7 cellular contexts compared by ENCODE assay signal in genomic region chr5:163437011-163437308, GRCh38. TPM values are rescaled to one million over a fixed set of nuclear protein-coding genes. Genes with fewer than 3 reads are reported as not detected.
DNase-seq lines count a peak whose midpoint lies in the region; TF ChIP-seq lines count a peak whose summit lies in the region.

No MANE protein-coding gene starts in this region.

- no peak for TF ChIP-seq POLR2A in stomach (IDR thresholded peaks at IDR 0.05)

- peaks cover 21% of the 10 kb centered on the region for H3K36me3 Mint-ChIP-seq in activated T-helper 1 cell treated with anti-CD3 and anti-CD28 coated beads, Interleukin-12 subunit alpha, Interleukin-12 subunit beta, Interleukin-2, Interleukin-4 antibody, amounts not matched to agents 30 ng/mL and 10 ng/mL and 1 ng/mL, durations not matched to agents 14 hours and 24 hours and 36 hours (ENCODE audit: low read depth)

- intact Hi-C loops in activated T-helper 1 cell treated with anti-CD3 and anti-CD28 coated beads, Interleukin-12 subunit alpha, Interleukin-12 subunit beta, Interleukin-2, Interleukin-4 antibody, amounts not matched to agents 30 ng/mL and 10 ng/mL and 1 ng/mL, durations not matched to agents 14 hours and 24 hours and 36 hours (cut with micrococcal nuclease) = loop anchor here (1.0 to 5.0 kb wide), 3 partner anchors 23 to 130 kb away; partner anchors contain the start of genes HMMR and NUDCD2
- intact Hi-C loops in stomach (cut with DNase I; ENCODE audit: low total_unique reads) = no loop called here

- no peaks in the 10 kb centered on the region for H3K9me3 Mint-ChIP-seq in activated T-helper 1 cell treated with anti-CD3 and anti-CD28 coated beads, Interleukin-12 subunit alpha, Interleukin-12 subunit beta, Interleukin-2, Interleukin-4 antibody, amounts not matched to agents 30 ng/mL and 10 ng/mL and 1 ng/mL, durations not matched to agents 14 hours and 24 hours and 36 hours

- peaks cover 0 to 14% (median 13%) of the 10 kb centered on the region in 4 donors for H3K36me3 ChIP-seq in stomach

- peaks cover 53% of the 10 kb centered on the region for H3K4me1 Mint-ChIP-seq in activated T-helper 1 cell treated with anti-CD3 and anti-CD28 coated beads, Interleukin-12 subunit alpha, Interleukin-12 subunit beta, Interleukin-2, Interleukin-4 antibody, amounts not matched to agents 30 ng/mL and 10 ng/mL and 1 ng/mL, durations not matched to agents 14 hours and 24 hours and 36 hours (ENCODE audit: low read depth)

- H3K27ac ChIP-seq in HL-60 (replicated peaks) = peak overlapping the region; percentile 61
- peak overlapping the region; percentile 78 to 95 (median 93) for H3K27ac ChIP-seq in stomach

- peaks cover 22 to 66% (median 37%) of the 10 kb centered on the region in 4 donors for H3K4me1 ChIP-seq in stomach

- H3K4me3 Mint-ChIP-seq in activated T-helper 1 cell treated with anti-CD3 and anti-CD28 coated beads, Interleukin-12 subunit alpha, Interleukin-12 subunit beta, Interleukin-2, Interleukin-4 antibody, amounts not matched to agents 30 ng/mL and 10 ng/mL and 1 ng/mL, durations not matched to agents 14 hours and 24 hours and 36 hours = peak overlapping the region; percentile 92

- 0 to 3% (median 2%) methylated on average over 6 of the region's 6 CpGs for WGBS in stomach, 5 donors

- TF ChIP-seq EP300 in stomach (IDR thresholded peaks at IDR 0.05) = no peak

- H3K27ac Mint-ChIP-seq in activated T-helper 1 cell treated with anti-CD3 and anti-CD28 coated beads, Interleukin-12 subunit alpha, Interleukin-12 subunit beta, Interleukin-2, Interleukin-4 antibody, amounts not matched to agents 30 ng/mL and 10 ng/mL and 1 ng/mL, durations not matched to agents 14 hours and 24 hours and 36 hours = peak overlapping the region; percentile 75

- TF ChIP-seq CTCF in HL-60 (IDR thresholded peaks at IDR 0.05; ENCODE audit: insufficient read depth, low read length) = no peak
- no peak for TF ChIP-seq CTCF in stomach (IDR thresholded peaks at IDR 0.05)

- H3K4me3 ChIP-seq in HL-60 (replicated peaks; ENCODE audit: insufficient read depth, low read length) = peak overlapping the region; percentile 74
- H3K4me3 ChIP-seq in iPS-18c (ENCODE audit: insufficient read depth, low read depth, low read length) = peak overlapping the region; percentile 43
- peak overlapping the region; percentile 65 to 88 (median 84) for H3K4me3 ChIP-seq in stomach

- H3K9me3 ChIP-seq in iPS-18c (ENCODE audit: control insufficient read depth, insufficient read depth, low read length) = no peaks in the 10 kb centered on the region
- H3K9me3 ChIP-seq in stomach = no peaks in the 10 kb centered on the region

- DNase-seq in HL-60 (ENCODE audit: low read depth in 1 of 2, low spot score in 1 of 2) (no peak), stomach (no peak), SIG-M5 treated with dmso at 0.1 percent for 504 hours (lab: John Stamatoyannopoulos, UW; ENCODE audit: unreplicated experiment) (no peak), NCI-H69 (lab: John Stamatoyannopoulos, UW) (no peak)
- no peak for DNase-seq in activated T-helper 1 cell treated with anti-CD3 and anti-CD28 coated beads, Interleukin-12 subunit alpha, Interleukin-12 subunit beta, Interleukin-2, Interleukin-4 antibody, amounts not matched to agents 30 ng/mL and 10 ng/mL and 1 ng/mL, durations not matched to agents 14 hours and 24 hours and 36 hours (ENCODE audit: low spot score)
- DNase-seq in effector CD4-positive, alpha-beta T cell = no peak

- peaks cover 10% of the 10 kb centered on the region for H3K27me3 Mint-ChIP-seq in activated T-helper 1 cell treated with anti-CD3 and anti-CD28 coated beads, Interleukin-12 subunit alpha, Interleukin-12 subunit beta, Interleukin-2, Interleukin-4 antibody, amounts not matched to agents 30 ng/mL and 10 ng/mL and 1 ng/mL, durations not matched to agents 14 hours and 24 hours and 36 hours (ENCODE audit: insufficient read depth)

- no peaks in the 10 kb centered on the region for H3K27me3 ChIP-seq in HL-60 (ENCODE audit: insufficient read depth, poor library complexity, severe bottlenecking)
- H3K27me3 ChIP-seq in stomach = no peaks in the 10 kb centered on the region

RNA-seq across cellular contexts. Expression of gene CCNG1, which starts 0.4 kb away (rescaled TPM):
- total RNA-seq in activated T-helper 1 cell treated with anti-CD3 and anti-CD28 coated beads, Interleukin-12 subunit alpha, Interleukin-12 subunit beta, Interleukin-2, Interleukin-4 antibody, amounts not matched to agents 30 ng/mL and 10 ng/mL and 1 ng/mL, durations not matched to agents 14 hours and 24 hours and 36 hours = 72.3 and 77.8 TPM in 2 replicates
- total RNA-seq in stomach = 100 to 1,000 TPM in 3 of 5 donors, 10 to 100 TPM in 2; 57.1 to 196 (median 131) TPM
- 100 to 1,000 TPM; 103 to 252 (median 122) TPM for polyA plus RNA-seq in stomach

RNA-seq across cellular contexts. Expression of gene NUDCD2, which starts 22.9 kb away (rescaled TPM):
- total RNA-seq in activated T-helper 1 cell treated with anti-CD3 and anti-CD28 coated beads, Interleukin-12 subunit alpha, Interleukin-12 subunit beta, Interleukin-2, Interleukin-4 antibody, amounts not matched to agents 30 ng/mL and 10 ng/mL and 1 ng/mL, durations not matched to agents 14 hours and 24 hours and 36 hours = 39.3 and 44.0 TPM in 2 replicates
- 10 to 100 TPM in 2 of 5 donors, 1 to 10 TPM in 2, not detected in 1; 1.2 to 15.1 (median 9.0) TPM for total RNA-seq in stomach
- polyA plus RNA-seq in stomach = 1 to 10 TPM; 5.7 to 8.4 (median 5.9) TPM

RNA-seq across cellular contexts. Expression of gene HMMR, which starts 23.5 kb away (rescaled TPM):
- total RNA-seq in activated T-helper 1 cell treated with anti-CD3 and anti-CD28 coated beads, Interleukin-12 subunit alpha, Interleukin-12 subunit beta, Interleukin-2, Interleukin-4 antibody, amounts not matched to agents 30 ng/mL and 10 ng/mL and 1 ng/mL, durations not matched to agents 14 hours and 24 hours and 36 hours = 25.5 and 26.8 TPM in 2 replicates
- total RNA-seq in stomach = 10 to 100 TPM in 2 of 5 donors, 1 to 10 TPM in 3; 1.7 to 37.5 (median 5.8) TPM
- polyA plus RNA-seq in stomach = 1 to 10 TPM in 2 of 3 donors, under 1 TPM in 1; 0.15 to 3.6 (median 2.9) TPM
